20 cellular contexts compared by ENCODE assay signal in the genomic region with DNA sequence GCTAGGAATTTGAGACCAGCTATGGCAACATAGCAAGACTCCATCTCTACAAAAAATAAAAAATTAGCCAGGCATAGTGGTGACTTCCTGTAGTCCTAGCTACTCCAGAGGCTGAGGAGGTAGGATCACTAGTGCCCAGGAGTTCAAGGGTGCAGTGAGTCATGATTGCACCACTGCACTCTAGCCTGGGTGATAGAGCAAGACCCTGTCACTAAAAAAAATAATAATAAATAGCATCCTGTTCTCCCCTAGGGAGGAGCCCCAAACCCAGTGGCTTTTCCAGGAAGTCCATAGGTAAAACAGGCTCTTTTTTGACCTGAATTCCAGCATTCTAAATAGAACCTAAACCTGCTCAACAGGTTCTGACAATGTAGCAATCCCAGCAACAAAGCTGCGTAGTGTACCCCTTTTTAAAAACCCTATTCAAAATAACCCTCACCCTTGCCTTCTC.
A peak's percentile ranks its signal among the peaks of the same experiment; 100 is the strongest.
DNase-seq lines count a peak whose midpoint lies in the region; TF ChIP-seq lines count a peak whose summit lies in the region.
"Had no signal": no experiment of that assay in that cellular context is flagged by ENCODE, and none has a peak within 500 bp of the region (broad histone marks: within the 10 kb centered on the region; RNA-seq: fewer than 3 reads in every experiment).

No MANE protein-coding gene starts in this region.

- DNase-seq in HCEC 1CT (peak; percentile 52), amniotic epithelial cell (ENCODE audit: low read depth) (peak; percentile 60), hepatocyte (ENCODE audit: low spot score) (peak; percentile 13), progenitor cell of endocrine pancreas (ENCODE audit: low spot score, unreplicated experiment) (no peak), cerebellar cortex (ENCODE audit: low spot score) (no peak), Karpas-422 (no peak), pons (ENCODE audit: low spot score) (no peak), GM19238 (ENCODE audit: insufficient read length, low spot score) (no peak)
- DNase-seq: activated naive CD8-positive, alpha-beta T cell treated with anti-CD3 and anti-CD28 coated beads, Interleukin-2, amount 50 U/mL, for 24 hours; effector CD8-positive, alpha-beta T cell; left ventricle myocardium superior; naive B cell; NCI-H1930; NCI-H524; T-helper 2 cell; tibial artery had no signal

- H3K9me2 ChIP-seq in hepatocyte (replicated peaks; ENCODE audit: insufficient read depth) (no peaks in the 10 kb centered on the region), Karpas-422 (replicated peaks; ENCODE audit: insufficient read depth, low read length) (no peaks in the 10 kb centered on the region)

- no peak overlapping the region for H3K9ac ChIP-seq in Karpas-422 (ENCODE audit: low read length)

- no peaks in the 10 kb centered on the region for H3K27me3 Mint-ChIP-seq in progenitor cell of endocrine pancreas

- WGBS in hepatocyte (ENCODE audit: low lambda C conversion rate, missing lambda C conversion rate), result 27% methylated on average over 1 of the region's 1 CpG

- H3K27ac ChIP-seq in hepatocyte (peak overlapping the region; percentile 22), Karpas-422 (ENCODE audit: low read length) (no peak overlapping the region)
- H3K27ac ChIP-seq: prostate gland, SJSA1, tibial artery had no signal

- H3K4me1 ChIP-seq in hepatocyte (ENCODE audit: insufficient read depth), result peaks cover 13% of the 10 kb centered on the region
- H3K4me1 ChIP-seq in Karpas-422 (ENCODE audit: low read length), result no peaks in the 10 kb centered on the region
- H3K4me1 ChIP-seq: prostate gland, SJSA1, tibial artery had no signal

- peaks cover 21% of the 10 kb centered on the region for H3K4me1 Mint-ChIP-seq in progenitor cell of endocrine pancreas (ENCODE audit: low read depth)
- H3K4me1 Mint-ChIP-seq: activated naive CD8-positive, alpha-beta T cell treated with anti-CD3 and anti-CD28 coated beads, Interleukin-2, amount 50 U/mL, for 24 hours; central memory CD8-positive, alpha-beta T cell; naive B cell had no signal

- H3K27ac Mint-ChIP-seq in progenitor cell of endocrine pancreas, result peak overlapping the region; percentile 94
- H3K27ac Mint-ChIP-seq: activated naive CD8-positive, alpha-beta T cell treated with anti-CD3 and anti-CD28 coated beads, Interleukin-2, amount 50 U/mL, for 24 hours; activated T-helper 1 cell treated with anti-CD3 and anti-CD28 coated beads, Interleukin-12 subunit alpha, Interleukin-12 subunit beta, Interleukin-2, Interleukin-4 antibody, amounts not matched to agents 30 ng/mL and 10 ng/mL and 1 ng/mL, durations not matched to agents 14 hours and 24 hours and 36 hours; naive B cell had no signal

- H3K4me2 ChIP-seq in hepatocyte (no peak overlapping the region), Karpas-422 (ENCODE audit: low read depth, low read length, poor library complexity, severe bottlenecking) (no peak overlapping the region)

- peaks cover 1% of the 10 kb centered on the region for H3K36me3 Mint-ChIP-seq in progenitor cell of endocrine pancreas (ENCODE audit: insufficient read depth)
- H3K36me3 Mint-ChIP-seq: naive B cell had no signal

- no peaks in the 10 kb centered on the region for H3K9me3 ChIP-seq in hepatocyte (ENCODE audit: low read depth)
- H3K9me3 ChIP-seq in Karpas-422 (ENCODE audit: low read length), result no peaks in the 10 kb centered on the region
- H3K9me3 ChIP-seq: prostate gland, SJSA1, tibial artery had no signal

- H3K4me3 ChIP-seq in hepatocyte (no peak overlapping the region), Karpas-422 (ENCODE audit: low read length) (no peak overlapping the region)
- H3K4me3 ChIP-seq: prostate gland, SJSA1, tibial artery had no signal

- TF ChIP-seq CTCF in hepatocyte (IDR thresholded peaks at IDR 0.05; ENCODE audit: poor library complexity) (no peak), progenitor cell of endocrine pancreas (IDR thresholded peaks at IDR 0.05; ENCODE audit: unreplicated experiment) (no peak)

- no peaks in the 10 kb centered on the region for H4K20me1 ChIP-seq in hepatocyte (ENCODE audit: insufficient read depth, poor library complexity, severe bottlenecking)
- H4K20me1 ChIP-seq in Karpas-422 (ENCODE audit: insufficient read depth, low read depth, low read length), result no peaks in the 10 kb centered on the region

- H2AFZ ChIP-seq in hepatocyte, result no peak overlapping the region
- no peak overlapping the region for H2AFZ ChIP-seq in Karpas-422 (ENCODE audit: low read length)

- no peaks in the 10 kb centered on the region for H3K79me2 ChIP-seq in hepatocyte
- H3K79me2 ChIP-seq in Karpas-422 (ENCODE audit: low read length), result no peaks in the 10 kb centered on the region

- H3K9me3 Mint-ChIP-seq in progenitor cell of endocrine pancreas (ENCODE audit: low read depth), result no peaks in the 10 kb centered on the region
- H3K9me3 Mint-ChIP-seq: activated naive CD8-positive, alpha-beta T cell treated with anti-CD3 and anti-CD28 coated beads, Interleukin-2, amount 50 U/mL, for 24 hours; activated T-helper 1 cell treated with anti-CD3 and anti-CD28 coated beads, Interleukin-12 subunit alpha, Interleukin-12 subunit beta, Interleukin-2, Interleukin-4 antibody, amounts not matched to agents 30 ng/mL and 10 ng/mL and 1 ng/mL, durations not matched to agents 14 hours and 24 hours and 36 hours; central memory CD8-positive, alpha-beta T cell had no signal

- H3K36me3 ChIP-seq in hepatocyte (replicated peaks; ENCODE audit: insufficient read depth, low read depth), result no peaks in the 10 kb centered on the region
- H3K36me3 ChIP-seq in Karpas-422 (ENCODE audit: insufficient read depth, low read length), result no peaks in the 10 kb centered on the region
- H3K36me3 ChIP-seq: prostate gland, SJSA1, tibial artery had no signal

- no peak overlapping the region for H3K4me3 Mint-ChIP-seq in progenitor cell of endocrine pancreas (ENCODE audit: low read depth)
- H3K4me3 Mint-ChIP-seq: activated naive CD8-positive, alpha-beta T cell treated with anti-CD3 and anti-CD28 coated beads, Interleukin-2, amount 50 U/mL, for 24 hours; activated T-helper 1 cell treated with anti-CD3 and anti-CD28 coated beads, Interleukin-12 subunit alpha, Interleukin-12 subunit beta, Interleukin-2, Interleukin-4 antibody, amounts not matched to agents 30 ng/mL and 10 ng/mL and 1 ng/mL, durations not matched to agents 14 hours and 24 hours and 36 hours; central memory CD8-positive, alpha-beta T cell; naive B cell had no signal

- no peaks in the 10 kb centered on the region for H3K27me3 ChIP-seq in hepatocyte
- H3K27me3 ChIP-seq in Karpas-422 (ENCODE audit: low read length), result no peaks in the 10 kb centered on the region
- H3K27me3 ChIP-seq: SJSA1, tibial artery had no signal

Comparison
In these comparisons a context has a peak if more than half of its experiments do, and no peak if none do; other contexts are left out.
1. DNase-seq: peak in HCEC 1CT (single experiment), amniotic epithelial cell (single experiment) and hepatocyte (single experiment); none in progenitor cell of endocrine pancreas (single experiment), cerebellar cortex (single experiment), Karpas-422 (single experiment), pons (single experiment) and GM19238 (single experiment).